4 cellular contexts compared by ENCODE assay signal in the genomic region with DNA sequence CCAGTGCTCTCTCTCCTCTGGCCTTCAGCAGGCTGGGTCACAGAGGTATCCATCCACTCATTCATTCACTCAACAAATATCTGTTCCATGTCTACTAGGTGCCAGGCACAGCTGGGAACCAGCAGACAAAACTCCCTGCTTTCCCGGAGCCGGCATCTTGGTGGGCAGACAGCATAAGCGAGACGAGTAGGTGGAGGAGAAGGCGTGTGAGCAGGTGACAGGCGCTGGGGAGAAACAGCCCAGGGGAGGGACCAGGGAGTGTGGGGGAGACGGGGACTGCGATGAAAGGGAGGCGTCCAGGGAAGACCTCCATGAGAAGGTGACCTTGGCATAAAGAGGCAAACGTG.
TF ChIP-seq lines count a peak whose summit lies in the region.

No MANE protein-coding gene starts in this region.

TF ChIP-seq in SK-N-SH, 30 proteins besides CTCF, POLR2A, EP300 and RAD21:
- TF ChIP-seq FOXM1 (IDR thresholded peaks at IDR 0.05; ENCODE audit: low read depth): no peak
- TF ChIP-seq GABPA (IDR thresholded peaks at IDR 0.05; ENCODE audit: low read depth): no peak
- no peak for TF ChIP-seq NFIC (IDR thresholded peaks at IDR 0.05; ENCODE audit: borderline replicate concordance)
- TF ChIP-seq GATA2 (CRISPR knock-in tag; IDR thresholded peaks at IDR 0.05): no peak
- no peak for TF ChIP-seq MXI1 (IDR thresholded peaks at IDR 0.05; ENCODE audit: low read depth, low read length)
- no peak for TF ChIP-seq POLR2AphosphoS5 (IDR thresholded peaks at IDR 0.05; ENCODE audit: low read depth, low read length)
- TF ChIP-seq RCOR1 (IDR thresholded peaks at IDR 0.05; ENCODE audit: low read length): no peak
- no peak; the same call in 1 of the 2 replicates for TF ChIP-seq MAX (IDR thresholded peaks at IDR 0.05; ENCODE audit: low read depth)
- no peak for TF ChIP-seq SMC3 (IDR thresholded peaks at IDR 0.05; ENCODE audit: low read depth, low read length)
- TF ChIP-seq IRF3 (IDR thresholded peaks at IDR 0.05; ENCODE audit: low read depth, low read length): no peak
- TF ChIP-seq, protein P1, sequence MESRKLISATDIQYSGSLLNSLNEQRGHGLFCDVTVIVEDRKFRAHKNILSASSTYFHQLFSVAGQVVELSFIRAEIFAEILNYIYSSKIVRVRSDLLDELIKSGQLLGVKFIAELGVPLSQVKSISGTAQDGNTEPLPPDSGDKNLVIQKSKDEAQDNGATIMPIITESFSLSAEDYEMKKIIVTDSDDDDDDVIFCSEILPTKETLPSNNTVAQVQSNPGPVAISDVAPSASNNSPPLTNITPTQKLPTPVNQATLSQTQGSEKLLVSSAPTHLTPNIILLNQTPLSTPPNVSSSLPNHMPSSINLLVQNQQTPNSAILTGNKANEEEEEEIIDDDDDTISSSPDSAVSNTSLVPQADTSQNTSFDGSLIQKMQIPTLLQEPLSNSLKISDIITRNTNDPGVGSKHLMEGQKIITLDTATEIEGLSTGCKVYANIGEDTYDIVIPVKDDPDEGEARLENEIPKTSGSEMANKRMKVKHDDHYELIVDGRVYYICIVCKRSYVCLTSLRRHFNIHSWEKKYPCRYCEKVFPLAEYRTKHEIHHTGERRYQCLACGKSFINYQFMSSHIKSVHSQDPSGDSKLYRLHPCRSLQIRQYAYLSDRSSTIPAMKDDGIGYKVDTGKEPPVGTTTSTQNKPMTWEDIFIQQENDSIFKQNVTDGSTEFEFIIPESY (IDR thresholded peaks at IDR 0.05; ENCODE audit: borderline replicate concordance, low read depth): no peak

TF ChIP-seq in SK-N-SH treated with all-trans-retinoic acid at 6 μM for 48 hours, 23 proteins besides CTCF, POLR2A, EP300 and RAD21:
- TF ChIP-seq ZFP30 (CRISPR knock-in tag; IDR thresholded peaks at IDR 0.05) (no peak), CREB5 (CRISPR knock-in tag; IDR thresholded peaks at IDR 0.05; ENCODE audit: low read depth) (no peak)

TF ChIP-seq in IMR-90, 13 proteins besides CTCF, POLR2A, EP300 and RAD21:
- TF ChIP-seq RFX5 (IDR thresholded peaks at IDR 0.05; ENCODE audit: low read depth, low read length): no peak
- TF ChIP-seq MXI1 (IDR thresholded peaks at IDR 0.05; ENCODE audit: borderline replicate concordance, low read depth, low read length): no peak
- no peak for TF ChIP-seq BHLHE40 (IDR thresholded peaks at IDR 0.05; ENCODE audit: low read depth, low read length)
- no peak for TF ChIP-seq SMC3 (IDR thresholded peaks at IDR 0.05; ENCODE audit: low read depth, low read length)
- no peak for TF ChIP-seq CEBPB (IDR thresholded peaks at IDR 0.05; ENCODE audit: low read depth, low read length)
- TF ChIP-seq NFE2L2 (IDR thresholded peaks at IDR 0.05; ENCODE audit: low read depth, low read length): no peak
- TF ChIP-seq FOS (IDR thresholded peaks at IDR 0.05; ENCODE audit: low read depth, low read length): no peak
- no peak for TF ChIP-seq USF2 (IDR thresholded peaks at IDR 0.05; ENCODE audit: low read depth, low read length)
- no peak for TF ChIP-seq RCOR1 (IDR thresholded peaks at IDR 0.05; ENCODE audit: insufficient replicate concordance, low read length)
- TF ChIP-seq CHD1 (IDR thresholded peaks at IDR 0.05; ENCODE audit: low read depth, low read length): no peak
- no peak for TF ChIP-seq ELK1 (IDR thresholded peaks at IDR 0.05; ENCODE audit: borderline replicate concordance, low read depth, low read length)
- TF ChIP-seq MAFK (IDR thresholded peaks at IDR 0.05; ENCODE audit: low read depth, low read length): no peak
- TF ChIP-seq MAZ (IDR thresholded peaks at IDR 0.05; ENCODE audit: borderline replicate concordance, low read depth, low read length): no peak

TF ChIP-seq in neural cell, 6 proteins besides CTCF, POLR2A, EP300 and RAD21:
- TF ChIP-seq SMC3 (conservative IDR thresholded peaks at IDR 0.05; ENCODE audit: poor library complexity) (no peak), MXI1 (conservative IDR thresholded peaks at IDR 0.05; ENCODE audit: poor library complexity, severe bottlenecking) (no peak), EZH2 (IDR thresholded peaks at IDR 0.05; ENCODE audit: borderline replicate concordance, insufficient read depth, low read length, poor library complexity, severe bottlenecking) (no peak), REST (IDR thresholded peaks at IDR 0.05; ENCODE audit: borderline replicate concordance) (no peak), TAF1 (IDR thresholded peaks at IDR 0.05; ENCODE audit: low read depth) (no peak), POLR2AphosphoS5 (IDR thresholded peaks at IDR 0.05) (no peak)
